8 cellular contexts compared by ENCODE assay signal in genomic region chr6:31401403-31401802, GRCh38. TPM values are rescaled to one million over a fixed set of nuclear protein-coding genes. Genes with fewer than 3 reads are reported as not detected.
DNase-seq lines count a peak whose midpoint lies in the region; ATAC-seq lines count a peak whose summit lies in the region.

No MANE protein-coding gene starts in this region.

- no peak for ATAC-seq in activated naive CD4-positive, alpha-beta T cell treated with anti-CD3 and anti-CD28 coated beads, Interleukin-2, amount 50 U/mL, for 72 hours
- ATAC-seq in right cardiac atrium (peak; percentile 6 to 18), GM21786 (IDR thresholded peaks at IDR 0.05; ENCODE audit: unreplicated experiment) (no peak), sciatic nerve (no peak)
- no peak for ATAC-seq in stimulated activated naive B cell treated with anti-CD40 and anti-IgM and Interleukin-4, amounts not matched to agents 10 μg/mL and 1 μg/mL and 100 μg/mL, for 72 hours (replicated peaks)

- CTCF ChIA-PET in activated naive CD4-positive, alpha-beta T cell treated with anti-CD3 and anti-CD28 coated beads for 36 hours (lab: Charles Lee), result interaction anchor here (0.6 to 5.0 kb wide), 5 partner anchors 30 to 578 kb away, joined by 3 to 44 read pairs (median 6); no protein-coding TSS in a partner anchor

- H3K4me3 Mint-ChIP-seq in activated naive CD4-positive, alpha-beta T cell treated with anti-CD3 and anti-CD28 coated beads for 36 hours, result peak overlapping the region; percentile 92
- peak overlapping the region; percentile 80 to 83 for H3K4me3 Mint-ChIP-seq in stimulated activated naive B cell treated with anti-CD40 and anti-IgM and Interleukin-4, amounts not matched to agents 10 μg/mL and 1 μg/mL and 100 μg/mL, for 72 hours

- H3K27me3 Mint-ChIP-seq in activated naive CD4-positive, alpha-beta T cell treated with anti-CD3 and anti-CD28 coated beads for 36 hours (ENCODE audit: low read depth), result no peaks in the 10 kb centered on the region
- no peaks in the 10 kb centered on the region for H3K27me3 Mint-ChIP-seq in stimulated activated naive B cell treated with anti-CD40 and anti-IgM and Interleukin-4, amounts not matched to agents 10 μg/mL and 1 μg/mL and 100 μg/mL, for 72 hours

- peaks cover 51% of the 10 kb centered on the region for H3K4me1 Mint-ChIP-seq in activated naive CD4-positive, alpha-beta T cell treated with anti-CD3 and anti-CD28 coated beads for 36 hours (ENCODE audit: low read depth)
- H3K4me1 Mint-ChIP-seq in stimulated activated naive B cell treated with anti-CD40 and anti-IgM and Interleukin-4, amounts not matched to agents 10 μg/mL and 1 μg/mL and 100 μg/mL, for 72 hours, result peaks cover 41 to 65% of the 10 kb centered on the region in 2 donors

- peak overlapping the region; percentile 95 for H3K4me3 ChIP-seq in right cardiac atrium (ENCODE audit: low read length)

- peaks cover 5% of the 10 kb centered on the region for H3K4me1 ChIP-seq in right cardiac atrium (ENCODE audit: control insufficient read depth, insufficient read depth, low read length)

- peak overlapping the region; percentile 79 for H3K27ac ChIP-seq in right cardiac atrium (ENCODE audit: low read length)

- WGBS in right cardiac atrium, result 26% methylated on average over 4 of the region's 4 CpGs

- H3K9me3 ChIP-seq in right cardiac atrium (ENCODE audit: control insufficient read depth, low read length), result no peaks in the 10 kb centered on the region

- H3K36me3 Mint-ChIP-seq in activated naive CD4-positive, alpha-beta T cell treated with anti-CD3 and anti-CD28 coated beads for 36 hours (ENCODE audit: low read depth), result no peaks in the 10 kb centered on the region
- H3K36me3 Mint-ChIP-seq in activated naive CD4-positive, alpha-beta T cell treated with anti-CD3 and anti-CD28 coated beads, Interleukin-2, amount 50 U/mL, for 72 hours, result peaks cover 6 to 10% of the 10 kb centered on the region in 2 donors
- peaks cover 0 to 4% of the 10 kb centered on the region in 2 donors for H3K36me3 Mint-ChIP-seq in stimulated activated naive B cell treated with anti-CD40 and anti-IgM and Interleukin-4, amounts not matched to agents 10 μg/mL and 1 μg/mL and 100 μg/mL, for 72 hours

- intact Hi-C loops in activated naive CD4-positive, alpha-beta T cell treated with anti-CD3 and anti-CD28 coated beads for 36 hours (cut with micrococcal nuclease), result loop anchor here (2.0 to 5.0 kb wide), 2 partner anchors 91 to 261 kb away; partner anchors contain the start of genes C6orf47 and GPANK1
- intact Hi-C loops in right cardiac atrium (cut with DNase I) (no loop called here), sciatic nerve (cut with DNase I) (no loop called here)

- no peaks in the 10 kb centered on the region for H3K9me3 Mint-ChIP-seq in activated naive CD4-positive, alpha-beta T cell treated with anti-CD3 and anti-CD28 coated beads for 36 hours
- H3K9me3 Mint-ChIP-seq in activated naive CD4-positive, alpha-beta T cell treated with anti-CD3 and anti-CD28 coated beads, Interleukin-2, amount 50 U/mL, for 72 hours, result no peaks in the 10 kb centered on the region
- no peaks in the 10 kb centered on the region for H3K9me3 Mint-ChIP-seq in stimulated activated naive B cell treated with anti-CD40 and anti-IgM and Interleukin-4, amounts not matched to agents 10 μg/mL and 1 μg/mL and 100 μg/mL, for 72 hours

- DNase-seq in activated naive CD4-positive, alpha-beta T cell treated with anti-CD3 and anti-CD28 coated beads for 36 hours, result no peak
- DNase-seq in activated naive CD4-positive, alpha-beta T cell (lab: John Stamatoyannopoulos, UW), result no peak
- DNase-seq in activated naive CD4-positive, alpha-beta T cell treated with anti-CD3 and anti-CD28 coated beads, Interleukin-2, amount 50 U/mL, for 72 hours (ENCODE audit: low spot score in 2 of 2), result no peak
- DNase-seq in right cardiac atrium (peak in 2 of 3 donors; percentile 44 to 62), NAMALWA (ENCODE audit: low spot score) (no peak), sciatic nerve (ENCODE audit: low spot score) (no peak)
- no peak for DNase-seq in stimulated activated naive B cell treated with anti-CD40 and anti-IgM and Interleukin-4, amounts not matched to agents 10 μg/mL and 1 μg/mL and 100 μg/mL, for 72 hours

- H3K27me3 ChIP-seq in right cardiac atrium (ENCODE audit: control insufficient read depth, insufficient read depth), result no peaks in the 10 kb centered on the region

- no peak overlapping the region for H3K27ac Mint-ChIP-seq in activated naive CD4-positive, alpha-beta T cell treated with anti-CD3 and anti-CD28 coated beads for 36 hours
- H3K27ac Mint-ChIP-seq in activated naive CD4-positive, alpha-beta T cell treated with anti-CD3 and anti-CD28 coated beads, Interleukin-2, amount 50 U/mL, for 72 hours, result peak overlapping the region; percentile 6 to 51
- H3K27ac Mint-ChIP-seq in stimulated activated naive B cell treated with anti-CD40 and anti-IgM and Interleukin-4, amounts not matched to agents 10 μg/mL and 1 μg/mL and 100 μg/mL, for 72 hours, result no peak overlapping the region

RNA-seq across cellular contexts. Expression of gene MICA, which starts 2.0 kb away (rescaled TPM):
- 10 to 100 TPM; 10.2 to 10.4 TPM for total RNA-seq in activated naive CD4-positive, alpha-beta T cell treated with anti-CD3 and anti-CD28 coated beads for 36 hours
- 10 to 100 TPM; 11.0 to 24.2 TPM for total RNA-seq in activated naive CD4-positive, alpha-beta T cell treated with anti-CD3 and anti-CD28 coated beads, Interleukin-2, amount 50 U/mL, for 72 hours
- total RNA-seq in right cardiac atrium (10 to 100 TPM; 10.1 to 13.6 (median 11.3) TPM), sciatic nerve (26.5 TPM)
- 8.8 TPM for polyA plus RNA-seq in right cardiac atrium

RNA-seq across cellular contexts. Expression of gene HLA-B, which starts 44.4 kb away (rescaled TPM):
- 1,000 to 10,000 TPM; 3,225 to 3,295 TPM for total RNA-seq in activated naive CD4-positive, alpha-beta T cell treated with anti-CD3 and anti-CD28 coated beads for 36 hours
- total RNA-seq in activated naive CD4-positive, alpha-beta T cell treated with anti-CD3 and anti-CD28 coated beads, Interleukin-2, amount 50 U/mL, for 72 hours, result 1,000 to 10,000 TPM; 2,668 to 4,981 TPM
- 100 to 1,000 TPM; 283 to 475 (median 403) TPM for total RNA-seq in right cardiac atrium
- 448 TPM for polyA plus RNA-seq in right cardiac atrium
- total RNA-seq in sciatic nerve, result 990 TPM

Comparison
In these comparisons a context has a peak if more than half of its experiments do, and no peak if none do; other contexts are left out.
1. H3K27ac Mint-ChIP-seq: peak in activated naive CD4-positive, alpha-beta T cell treated with anti-CD3 and anti-CD28 coated beads, Interleukin-2, amount 50 U/mL, for 72 hours (2 of 2); none in activated naive CD4-positive, alpha-beta T cell treated with anti-CD3 and anti-CD28 coated beads for 36 hours (single experiment) and stimulated activated naive B cell treated with anti-CD40 and anti-IgM and Interleukin-4, amounts not matched to agents 10 μg/mL and 1 μg/mL and 100 μg/mL, for 72 hours (single experiment).
2. DNase-seq: peak in right cardiac atrium (2 of 3); none in activated naive CD4-positive, alpha-beta T cell treated with anti-CD3 and anti-CD28 coated beads for 36 hours (single experiment), activated naive CD4-positive, alpha-beta T cell (0 of 4), activated naive CD4-positive, alpha-beta T cell treated with anti-CD3 and anti-CD28 coated beads, Interleukin-2, amount 50 U/mL, for 72 hours (0 of 2), stimulated activated naive B cell treated with anti-CD40 and anti-IgM and Interleukin-4, amounts not matched to agents 10 μg/mL and 1 μg/mL and 100 μg/mL, for 72 hours (single experiment), NAMALWA (single experiment) and sciatic nerve (single experiment).
3. ATAC-seq: peak in right cardiac atrium (2 of 2); none in activated naive CD4-positive, alpha-beta T cell treated with anti-CD3 and anti-CD28 coated beads, Interleukin-2, amount 50 U/mL, for 72 hours (0 of 2), stimulated activated naive B cell treated with anti-CD40 and anti-IgM and Interleukin-4, amounts not matched to agents 10 μg/mL and 1 μg/mL and 100 μg/mL, for 72 hours (0 of 2), GM21786 (single experiment) and sciatic nerve (single experiment).